In genomic region chr1:3272321-3273045, GRCh38 we compare ENCODE assay signal across 28 cellular contexts.
"Had no signal": no experiment of that assay in that cellular context is flagged by ENCODE, and none has a peak within 500 bp of the region (broad histone marks: within the 10 kb centered on the region; RNA-seq: fewer than 3 reads in every experiment).

No MANE protein-coding gene starts in this region.

- H3K36me3 ChIP-seq: ascending aorta, brain microvascular endothelial cell, esophagus muscularis mucosa, gastrocnemius medialis had no signal

- ATAC-seq: activated CD4-positive, alpha-beta T cell treated with anti-CD3 and anti-CD28 coated beads for 36 hours; activated CD8-positive, alpha-beta memory T cell treated with anti-CD3 and anti-CD28 coated beads, Interleukin-2, amount 10 ng/mL, durations not matched to agents 7 days and 5 days; activated CD8-positive, alpha-beta T cell treated with anti-CD3 and anti-CD28 coated beads, Interleukin-2, amount 10 ng/mL, durations not matched to agents 7 days and 5 days; activated naive CD4-positive, alpha-beta T cell treated with anti-CD3 and anti-CD28 coated beads, Interleukin-2, amount 50 U/mL, for 72 hours; effector memory CD8-positive, alpha-beta T cell; foreskin keratinocyte; gastrocnemius medialis; T-helper 17 cell had no signal

- H3K4me3 ChIP-seq: ascending aorta, esophagus muscularis mucosa, gastrocnemius medialis had no signal

- H3K9me3 ChIP-seq: ascending aorta, esophagus muscularis mucosa, gastrocnemius medialis had no signal

- H3K4me1 ChIP-seq: foreskin keratinocyte, gastrocnemius medialis had no signal

- H3K27ac ChIP-seq: brain microvascular endothelial cell, esophagus muscularis mucosa, foreskin keratinocyte, gastrocnemius medialis had no signal

- DNase-seq: activated CD4-positive, alpha-beta memory T cell treated with anti-CD3 and anti-CD28 coated beads for 36 hours; activated CD4-positive, alpha-beta T cell treated with anti-CD3 and anti-CD28 coated beads for 36 hours; activated CD4-positive, alpha-beta T cell treated with anti-CD3 and anti-CD28 coated beads, Interleukin-2, amount 10 ng/mL, durations not matched to agents 24 days and 14 days; activated CD4-positive, CD25-positive, alpha-beta regulatory T cell; activated CD4-positive, CD25-positive, alpha-beta regulatory T cell treated with anti-CD3 and anti-CD28 coated beads, Interleukin-2, amount 50 U/mL, for 72 hours; activated CD8-positive, alpha-beta memory T cell treated with anti-CD3 and anti-CD28 coated beads, Interleukin-2, amount 10 ng/mL, durations not matched to agents 7 days and 5 days; activated CD8-positive, alpha-beta memory T cell treated with anti-CD3 and anti-CD28 coated beads, Interleukin-2, amount 50 U/mL, for 4 hours; activated CD8-positive, alpha-beta T cell treated with anti-CD3 and anti-CD28 coated beads, Interleukin-2, amount 10 ng/mL, durations not matched to agents 7 days and 5 days; activated effector memory CD4-positive, alpha-beta T cell treated with anti-CD3 and anti-CD28 coated beads, Interleukin-2, amount 50 U/mL, for 16 hours; activated naive CD4-positive, alpha-beta T cell treated with anti-CD3 and anti-CD28 coated beads for 36 hours; activated naive CD8-positive, alpha-beta T cell treated with anti-CD3 and anti-CD28 coated beads, Interleukin-2, amount 10 ng/mL, durations not matched to agents 7 days and 5 days; activated T-cell treated with anti-CD3 and anti-CD28 coated beads, Interleukin-2, amount 50 U/mL, for 1 hour; activated T-cell treated with anti-CD3 and anti-CD28 coated beads, Interleukin-2, amount 50 U/mL, for 48 hours; brain microvascular endothelial cell; cortex of kidney; dermis blood vessel endothelial cell; effector CD4-positive, alpha-beta T cell; effector memory CD8-positive, alpha-beta T cell; erythroblast; foreskin keratinocyte; gastrocnemius medialis; glutamatergic neuron; T-helper 1 cell; T-helper 17 cell; T1000 had no signal

- H3K27me3 ChIP-seq: ascending aorta, brain microvascular endothelial cell, foreskin keratinocyte had no signal
